8 cellular contexts compared by ENCODE assay signal in the genomic region with DNA sequence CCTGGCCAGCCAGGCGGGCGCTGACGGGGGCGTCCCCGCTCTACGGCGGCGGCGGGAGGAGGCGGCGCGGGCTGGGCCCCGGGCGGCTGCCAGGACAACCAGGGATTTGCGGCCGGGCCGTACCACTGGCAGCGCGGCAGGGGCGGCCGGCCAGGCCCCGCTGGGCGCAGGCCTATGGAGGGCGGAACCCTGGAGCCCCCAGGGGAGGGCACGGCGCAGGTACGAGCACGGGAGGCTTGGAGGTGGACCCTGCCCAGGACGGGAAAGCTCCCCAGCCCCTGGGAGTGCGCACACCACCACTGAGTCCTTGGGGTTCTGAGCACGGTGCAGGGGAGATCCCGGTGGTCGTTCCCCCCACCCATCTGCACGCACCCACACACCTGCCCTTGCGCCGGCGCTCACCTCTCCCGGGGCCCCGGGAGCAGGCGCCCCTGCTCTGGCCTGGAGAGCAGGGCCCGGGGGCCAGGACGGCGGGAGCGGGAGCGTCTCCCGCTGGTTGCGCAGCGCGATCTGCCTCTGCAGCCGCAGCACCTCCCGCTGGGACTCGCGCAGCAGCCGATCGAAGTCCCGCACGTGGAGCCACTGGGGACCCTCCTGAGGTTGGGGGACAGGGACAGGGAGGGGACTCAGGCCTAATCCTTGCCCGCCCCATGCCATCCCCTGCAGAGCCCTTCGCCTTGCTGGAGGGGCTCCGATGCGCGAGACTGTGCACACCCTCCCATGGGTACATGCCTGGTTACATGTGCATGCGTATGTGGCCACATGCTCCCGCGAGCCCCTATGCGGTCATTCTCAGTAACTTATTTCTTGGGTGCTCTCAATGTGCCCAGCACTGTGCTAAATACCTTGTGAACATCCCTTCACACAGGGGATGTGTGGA. TPM values are rescaled to one million over a fixed set of nuclear protein-coding genes. Genes with fewer than 3 reads are reported as not detected.
DNase-seq lines count a peak whose midpoint lies in the region; ATAC-seq, FAIRE-seq and TF ChIP-seq lines count a peak whose summit lies in the region.

No MANE protein-coding gene starts in this region.

- H2AK5ac ChIP-seq in H1 (ENCODE audit: low read depth, low read length), result no peak overlapping the region

- peak overlapping the region in 3 of 4 experiments; percentile 26 to 63 (median 26); a peak in 3 of 7 replicates for H3K9ac ChIP-seq in H1 (replicated peaks in 1 of 4; ENCODE audit: extremely low read depth in 1 of 4, low read depth in 3 of 4, low read length in 3 of 4)
- peak overlapping the region; percentile 73 for H3K9ac ChIP-seq in mucosa of stomach (ENCODE audit: low read length)

- no peaks in the 10 kb centered on the region for H3K79me1 ChIP-seq in H1 (ENCODE audit: low read depth, low read length)

- H3K27me3 ChIP-seq in H1 (replicated peaks in 1 of 4; ENCODE audit: control insufficient read depth in 3 of 4, extremely low read depth in 1 of 4, insufficient read depth in 3 of 4, low read length in 3 of 4), result peaks cover 0 to 20% (median 12%) of the 10 kb centered on the region in 4 experiments; a peak in 5 of 7 replicates
- H3K27me3 ChIP-seq in mucosa of stomach (ENCODE audit: control insufficient read depth, insufficient read depth, low read length), result peaks cover 3% of the 10 kb centered on the region

- CTCF ChIA-PET in H1 (lab: Charles Lee; ENCODE audit: partially characterized antibody), result interaction anchor here (0.6 to 21.9 kb wide), 12 partner anchors 9 to 276 kb away, joined by 3 to 384 read pairs (median 6); no protein-coding TSS in a partner anchor

- 16% methylated on average over 36 of the region's 66 CpGs; no CpG with 5 or more reads in 1 of the 2 experiments for WGBS in H1 (ENCODE audit: extremely low coverage in 1 of 2, insufficient coverage in 1 of 2, insufficient read length in 1 of 2, insufficient replicate concordance in 2 of 2, low coverage in 1 of 2, low lambda C conversion rate in 2 of 2, missing lambda C conversion rate in 1 of 2), 2 experiments

- POLR2A ChIA-PET in H1 (lab: Charles Lee; ENCODE audit: partially characterized antibody), result interaction anchor here (0.9 to 7.9 kb wide), 6 partner anchors 8 to 27 kb away, joined by 4 to 66 read pairs (median 8); a partner anchor contains a TSS

- H2AFZ ChIP-seq in H1 (ENCODE audit: low read length), result peak overlapping the region; percentile 98

- H3K23me2 ChIP-seq in H1 (ENCODE audit: low read depth, low read length), result peaks cover 12% of the 10 kb centered on the region

- peaks cover 0 to 2% of the 10 kb centered on the region in 2 experiments for H4K20me1 ChIP-seq in H1 (replicated peaks in 1 of 2; ENCODE audit: control insufficient read depth in 1 of 2, insufficient read depth in 2 of 2, low read length in 2 of 2)

- H2BK5ac ChIP-seq in H1 (ENCODE audit: low read depth, low read length), result no peak overlapping the region; the same call in 1 of the 2 replicates

- H3K9me3 ChIP-seq in H1 (ENCODE audit: insufficient read depth in 2 of 2, low read depth in 1 of 2, low read length in 1 of 2), result no peaks in the 10 kb centered on the region
- H3K9me3 ChIP-seq in mucosa of stomach (ENCODE audit: control insufficient read depth, low read length), result no peaks in the 10 kb centered on the region

- peak overlapping the region; percentile 92 for H4K91ac ChIP-seq in H1 (replicated peaks; ENCODE audit: insufficient read length, low read length)

- H3K18ac ChIP-seq in H1 (ENCODE audit: extremely low read depth, low read length), result peak overlapping the region; percentile 42

- H3K4me3 ChIP-seq in H1 (ENCODE audit: extremely low read depth in 1 of 4, insufficient read depth in 2 of 4, low read depth in 3 of 4, low read length in 4 of 4), result peak overlapping the region; percentile 41 to 79 (median 68)
- peak overlapping the region; percentile 11 for H3K4me3 ChIP-seq in mucosa of stomach (ENCODE audit: low read length)

- no peaks in the 10 kb centered on the region for H3K79me2 ChIP-seq in H1 (ENCODE audit: control insufficient read depth in 1 of 2, insufficient read depth in 2 of 2, low read length in 2 of 2)

- peak overlapping the region; percentile 79 for H3K4ac ChIP-seq in H1 (replicated peaks; ENCODE audit: insufficient read length, low read depth, low read length)

- H4K8ac ChIP-seq in H1 (ENCODE audit: extremely low read depth, insufficient read depth, low read length), result peak overlapping the region; percentile 88

- ATAC-seq in HG03159 (IDR thresholded peaks at IDR 0.05; ENCODE audit: unreplicated experiment) (no peak), HG02938 (IDR thresholded peaks at IDR 0.05; ENCODE audit: unreplicated experiment) (no peak)

- peak overlapping the region; percentile 82 to 99 for H3K4me2 ChIP-seq in H1 (ENCODE audit: insufficient read depth in 1 of 2, low read depth in 2 of 2, low read length in 2 of 2)

- DNase-seq in GM03348 (ENCODE audit: low spot score), result peak; percentile 82
- DNase-seq in NCI-H526 (lab: John Stamatoyannopoulos, UW), result peak; percentile 67 to 93
- peak in 1 of 2 experiments; percentile 78 for DNase-seq in H1 (ENCODE audit: low read depth in 1 of 2, low spot score in 2 of 2)
- DNase-seq in activated CD8-positive, alpha-beta memory T cell treated with anti-CD3 and anti-CD28 coated beads for 24 hours, result no peak
- DNase-seq in GM19240 (ENCODE audit: insufficient read length, low spot score), result no peak

- peak overlapping the region; percentile 82; the same call in 1 of the 2 replicates for H2BK12ac ChIP-seq in H1 (ENCODE audit: low read depth, low read length)

- no peak for FAIRE-seq in H1 (lab: Jason Lieb, UNC)

- H3K4me1 ChIP-seq in H1 (replicated peaks in 1 of 4; ENCODE audit: control insufficient read depth in 3 of 4, insufficient read depth in 4 of 4, low read length in 3 of 4) (peaks cover 0 to 31% (median 19%) of the 10 kb centered on the region in 4 experiments; a peak in 6 of 7 replicates), mucosa of stomach (ENCODE audit: control insufficient read depth, insufficient read depth, low read length) (peaks cover 16% of the 10 kb centered on the region)

- H2BK15ac ChIP-seq in H1 (ENCODE audit: low read length), result peak overlapping the region; percentile 12; the same call in 1 of the 2 replicates

- H3K27ac ChIP-seq in H1 (ENCODE audit: low read depth, low read length), result no peak overlapping the region

- H3K14ac ChIP-seq in H1 (ENCODE audit: insufficient read length), result no peak overlapping the region

- no peak overlapping the region for H2BK20ac ChIP-seq in H1 (ENCODE audit: low read length)

- H2BK120ac ChIP-seq in H1 (replicated peaks; ENCODE audit: low read depth, low read length), result no peak overlapping the region

- H3K56ac ChIP-seq in H1 (replicated peaks; ENCODE audit: insufficient read length, low read depth, low read length), result no peak overlapping the region

- TF ChIP-seq POLR2A in H1 (IDR thresholded peaks at IDR 0.05; ENCODE audit: control extremely low read depth in 1 of 2, low read depth in 2 of 2, low read length in 2 of 2), result peak in 1 of 2 experiments; percentile 20; a peak in 1 of 3 replicates

- H4K5ac ChIP-seq in H1 (ENCODE audit: insufficient read length, low read depth, low read length), result no peak overlapping the region

- H3K36me3 ChIP-seq in H1 (ENCODE audit: control insufficient read depth in 2 of 4, insufficient read depth in 4 of 4, low read length in 3 of 4) (no peaks in the 10 kb centered on the region), mucosa of stomach (ENCODE audit: control insufficient read depth, insufficient read depth, low read length) (no peaks in the 10 kb centered on the region)

- TF ChIP-seq EP300 in H1 (IDR thresholded peaks at IDR 0.05; ENCODE audit: borderline replicate concordance in 1 of 2, low read depth in 2 of 2, low read length in 2 of 2), result peak in 1 of 2 experiments; percentile 81; a peak in 2 of 3 replicates

- H3K23ac ChIP-seq in H1 (ENCODE audit: insufficient read length), result no peak overlapping the region

- TF ChIP-seq RAD21 in H1 (IDR thresholded peaks at IDR 0.05 in 1 of 2, conservative IDR thresholded peaks at IDR 0.05 in 1 of 2; ENCODE audit: low read depth in 2 of 2, low read length in 2 of 2), result no peak

- no peak for TF ChIP-seq CTCF in H1 (IDR thresholded peaks at IDR 0.05; ENCODE audit: control extremely low read depth in 1 of 3, insufficient read depth in 1 of 3, low read depth in 1 of 3, low read length in 3 of 3)

RNA-seq across cellular contexts. Expression of a gene that starts 3.9 kb away (rescaled TPM):
- 9.2 and 9.8 TPM in 2 replicates for total RNA-seq in H1 (2021; fragmentation: NEBNext Ultra II Directional; extraction: Animal tissue kit (Norgen Biotek cat#: 25700))
- polyA plus RNA-seq in H1 (2011; rRNA removed), result 7.6 and 9.8 TPM in 2 replicates
- 13.8 TPM for polyA plus RNA-seq in H1 (2011; cell fraction: cytosol; rRNA removed)
- 69.7 TPM for polyA plus RNA-seq in H1 (2011; cell fraction: nucleus; rRNA removed)
- 14.7 to 18.9 TPM (median 15.9 TPM) in 4 replicates for polyA plus RNA-seq in H1 (2012, experiment 1 of 2)
- 6.2 TPM for polyA plus RNA-seq in H1 (2012, experiment 2 of 2)
- 4.8 TPM for polyA plus RNA-seq in H1 (2013, experiment 1 of 2)
- polyA plus RNA-seq in H1 (2013, experiment 2 of 2), result 4.1 TPM
- 2.9 and 6.6 TPM in 2 replicates for polyA minus RNA-seq in H1 (2011; rRNA and poly(A)+ RNA removed)
- 5.8 TPM for polyA minus RNA-seq in H1 (2011; cell fraction: cytosol; rRNA and poly(A)+ RNA removed)
- polyA minus RNA-seq in H1 (2011; cell fraction: nucleus; rRNA and poly(A)+ RNA removed), result 8.9 TPM

RNA-seq across cellular contexts. Expression of a gene that starts 27.4 kb away (rescaled TPM):
- 103 and 112 TPM in 2 replicates for total RNA-seq in H1 (2021; fragmentation: NEBNext Ultra II Directional; extraction: Animal tissue kit (Norgen Biotek cat#: 25700))
- 115 and 143 TPM in 2 replicates for polyA plus RNA-seq in H1 (2011; rRNA removed)
- 144 TPM for polyA plus RNA-seq in H1 (2011; cell fraction: cytosol; rRNA removed)
- polyA plus RNA-seq in H1 (2011; cell fraction: nucleus; rRNA removed), result 67.4 TPM
- 166 to 180 TPM (median 170 TPM) in 4 replicates for polyA plus RNA-seq in H1 (2012, experiment 1 of 2)
- polyA plus RNA-seq in H1 (2012, experiment 2 of 2), result 181 TPM
- polyA plus RNA-seq in H1 (2013, experiment 1 of 2), result 66.5 TPM
- polyA plus RNA-seq in H1 (2013, experiment 2 of 2), result 66.6 TPM
- polyA minus RNA-seq in H1 (2011; rRNA and poly(A)+ RNA removed), result 73.5 and 87.0 TPM in 2 replicates
- polyA minus RNA-seq in H1 (2011; cell fraction: cytosol; rRNA and poly(A)+ RNA removed), result 50.8 TPM
- polyA minus RNA-seq in H1 (2011; cell fraction: nucleus; rRNA and poly(A)+ RNA removed), result 33.5 TPM

RNA-seq across cellular contexts. Expression of a gene that starts 43.9 kb away (rescaled TPM):
- total RNA-seq in H1 (2021; fragmentation: NEBNext Ultra II Directional; extraction: Animal tissue kit (Norgen Biotek cat#: 25700)), result 0.74 TPM in 1 of 2 replicates, not detected in the other
- polyA plus RNA-seq in H1 (2011; rRNA removed), result 0.06 and 0.13 TPM in 2 replicates
- 0.08 TPM for polyA plus RNA-seq in H1 (2011; cell fraction: cytosol; rRNA removed)
- 0.61 TPM for polyA plus RNA-seq in H1 (2011; cell fraction: nucleus; rRNA removed)
- polyA plus RNA-seq in H1 (2012, experiment 1 of 2), result not detected in 4 replicates
- polyA plus RNA-seq in H1 (2012, experiment 2 of 2), result 0.04 TPM
- 0.04 TPM for polyA plus RNA-seq in H1 (2013, experiment 1 of 2)
- 0.09 TPM for polyA plus RNA-seq in H1 (2013, experiment 2 of 2)
- not detected in 2 replicates for polyA minus RNA-seq in H1 (2011; rRNA and poly(A)+ RNA removed)
- polyA minus RNA-seq in H1 (2011; cell fraction: cytosol; rRNA and poly(A)+ RNA removed), result not detected
- not detected for polyA minus RNA-seq in H1 (2011; cell fraction: nucleus; rRNA and poly(A)+ RNA removed)

Comparison
In these comparisons a context has a peak if more than half of its experiments do, and no peak if none do; other contexts are left out.
1. DNase-seq: peak in GM03348 (single experiment) and NCI-H526 (2 of 2); none in activated CD8-positive, alpha-beta memory T cell treated with anti-CD3 and anti-CD28 coated beads for 24 hours (single experiment) and GM19240 (single experiment).